13 cellular contexts compared by ENCODE assay signal in genomic region chr14:99195602-99196309, GRCh38.
A peak's percentile ranks its signal among the peaks of the same experiment; 100 is the strongest.
DNase-seq lines count a peak whose midpoint lies in the region; ATAC-seq, FAIRE-seq and TF ChIP-seq lines count a peak whose summit lies in the region.
"Had no signal": no experiment of that assay in that cellular context is flagged by ENCODE, and none has a peak within 500 bp of the region (broad histone marks: within the 10 kb centered on the region; RNA-seq: fewer than 3 reads in every experiment).

No MANE protein-coding gene starts in this region.

- no peaks in the 10 kb centered on the region for H3K27me3 Mint-ChIP-seq in activated T-cell treated with anti-CD3 and anti-CD28 coated beads, Interleukin-2, amount 50 U/mL, for 24 hours
- H3K27me3 Mint-ChIP-seq: B cell had no signal

- H3K27ac Mint-ChIP-seq in activated T-cell treated with anti-CD3 and anti-CD28 coated beads, Interleukin-2, amount 50 U/mL, for 24 hours = peak overlapping the region; percentile 95
- H3K27ac Mint-ChIP-seq: B cell had no signal

- peaks cover 83% of the 10 kb centered on the region for H3K36me3 Mint-ChIP-seq in activated T-cell treated with anti-CD3 and anti-CD28 coated beads, Interleukin-2, amount 50 U/mL, for 24 hours (ENCODE audit: low read depth)
- H3K36me3 Mint-ChIP-seq: natural killer cell had no signal

- H3K4me3 Mint-ChIP-seq in activated T-cell treated with anti-CD3 and anti-CD28 coated beads, Interleukin-2, amount 50 U/mL, for 24 hours = peak overlapping the region; percentile 15
- H3K4me3 Mint-ChIP-seq: B cell, natural killer cell had no signal

- DNase-seq in activated T-cell treated with anti-CD3 and anti-CD28 coated beads, Interleukin-2, amount 50 U/mL, for 24 hours = no peak
- DNase-seq in activated T-cell treated with anti-CD3 and anti-CD28 coated beads, Interleukin-2, amount 50 U/mL, for 48 hours = no peak
- DNase-seq in NCI-H1694 treated with DMSO at 0.1 percent for 48 hours (lab: John Stamatoyannopoulos, UW) = peak; percentile 53
- peak; percentile 85 for DNase-seq in astrocyte of the hippocampus (ENCODE audit: low read depth, low spot score)
- peak; percentile 39 for DNase-seq in retinal pigment epithelial cell (ENCODE audit: low read depth)
- DNase-seq in NCI-H526 treated with DMSO at 0.1 percent for 48 hours (lab: John Stamatoyannopoulos, UW) = no peak
- no peak for DNase-seq in GM12892 (ENCODE audit: insufficient read length)
- DNase-seq: colonic mucosa, natural killer cell, PC-3 had no signal

- no peaks in the 10 kb centered on the region for H3K9me3 Mint-ChIP-seq in activated T-cell treated with anti-CD3 and anti-CD28 coated beads, Interleukin-2, amount 50 U/mL, for 24 hours
- H3K9me3 Mint-ChIP-seq: natural killer cell had no signal

- TF ChIP-seq POLR2A in GM12892 (IDR thresholded peaks at IDR 0.05; ENCODE audit: low read depth, low read length) = no peak

- ATAC-seq in HG02885 (IDR thresholded peaks at IDR 0.05; ENCODE audit: poor library complexity, unreplicated experiment) = no peak
- ATAC-seq: natural killer cell, PC-3 had no signal

- no peak for TF ChIP-seq CTCF in retinal pigment epithelial cell (conservative IDR thresholded peaks at IDR 0.05; ENCODE audit: low read depth, low read length)

- FAIRE-seq in GM12892 (lab: Jason Lieb, UNC) = no peak

- H3K4me1 Mint-ChIP-seq in activated T-cell treated with anti-CD3 and anti-CD28 coated beads, Interleukin-2, amount 50 U/mL, for 24 hours (ENCODE audit: low read depth) = peaks cover 97% of the 10 kb centered on the region
- H3K4me1 Mint-ChIP-seq: B cell had no signal

- H3K4me3 ChIP-seq in retinal pigment epithelial cell (ENCODE audit: low read length) = no peak overlapping the region
- H3K4me3 ChIP-seq: colonic mucosa, smooth muscle cell had no signal

Comparison
In these comparisons a context has a peak if more than half of its experiments do, and no peak if none do; other contexts are left out.
1. DNase-seq: peak in NCI-H1694 treated with DMSO at 0.1 percent for 48 hours (single experiment), astrocyte of the hippocampus (single experiment) and retinal pigment epithelial cell (single experiment); none in activated T-cell treated with anti-CD3 and anti-CD28 coated beads, Interleukin-2, amount 50 U/mL, for 24 hours (single experiment), activated T-cell treated with anti-CD3 and anti-CD28 coated beads, Interleukin-2, amount 50 U/mL, for 48 hours (0 of 2), NCI-H526 treated with DMSO at 0.1 percent for 48 hours (single experiment) and GM12892 (single experiment).